ENCODE assay signal across 8 cellular contexts in genomic region chr11:1762537-1763302, GRCh38. TPM values are rescaled to one million over a fixed set of nuclear protein-coding genes. Genes with fewer than 3 reads are reported as not detected.
DNase-seq lines count a peak whose midpoint lies in the region; ATAC-seq and TF ChIP-seq lines count a peak whose summit lies in the region.

No MANE protein-coding gene starts in this region.

- peak overlapping the region; percentile 84 for H3K4me2 ChIP-seq in mesenchymal stem cell (ENCODE audit: low read length, poor library complexity, severe bottlenecking)

- H3K9ac ChIP-seq in mesenchymal stem cell (ENCODE audit: low read length), result peak overlapping the region; percentile 85

- peak overlapping the region; percentile 74 for H3K4me3 Mint-ChIP-seq in chondrocyte (ENCODE audit: unreplicated experiment)

- H3K27me3 Mint-ChIP-seq in chondrocyte (ENCODE audit: low read depth), result no peaks in the 10 kb centered on the region

- TF ChIP-seq CTCF in chondrocyte (IDR thresholded peaks at IDR 0.05) (no peak), vagina (IDR thresholded peaks at IDR 0.05) (no peak)

- H3K4me1 Mint-ChIP-seq in chondrocyte (ENCODE audit: low read depth), result peaks cover 54% of the 10 kb centered on the region

- peak overlapping the region; percentile 37 for H2BK15ac ChIP-seq in mesenchymal stem cell (ENCODE audit: low read depth, poor library complexity, severe bottlenecking)

- peak overlapping the region; percentile 70 to 88 for H3K18ac ChIP-seq in mesenchymal stem cell (ENCODE audit: low read depth in 1 of 2, low read length in 2 of 2)

- H3K23ac ChIP-seq in mesenchymal stem cell (ENCODE audit: low read length in 2 of 2), result peak overlapping the region in 1 of 2 experiments; percentile 43

- no peak overlapping the region for H2BK5ac ChIP-seq in mesenchymal stem cell (ENCODE audit: low read depth, low read length, poor library complexity, severe bottlenecking)

- 67% methylated on average over 13 of the region's 16 CpGs for WGBS in mesenchymal stem cell

- peaks cover 5% of the 10 kb centered on the region for H3K36me3 Mint-ChIP-seq in chondrocyte (ENCODE audit: low read depth)

- peak overlapping the region; percentile 12 for H4K8ac ChIP-seq in mesenchymal stem cell (ENCODE audit: low read length)

- H3K27ac ChIP-seq in mesenchymal stem cell (ENCODE audit: low read length, poor library complexity, severe bottlenecking) (no peak overlapping the region), vagina (peak overlapping the region; percentile 95)

- H2AFZ ChIP-seq in mesenchymal stem cell (ENCODE audit: low read depth, low read length), result no peak overlapping the region

- peak overlapping the region; percentile 87 for H4K91ac ChIP-seq in mesenchymal stem cell (ENCODE audit: low read length)

- peaks cover 60% of the 10 kb centered on the region for H3K4me1 ChIP-seq in mesenchymal stem cell (ENCODE audit: control insufficient read depth, insufficient read depth, low read depth, low read length)
- H3K4me1 ChIP-seq in vagina, result peaks cover 62% of the 10 kb centered on the region

- TF ChIP-seq POLR2A in vagina (IDR thresholded peaks at IDR 0.05), result no peak

- H2AK5ac ChIP-seq in mesenchymal stem cell (ENCODE audit: low read length, severe bottlenecking), result peak overlapping the region; percentile 63

- no peaks in the 10 kb centered on the region for H3K9me3 Mint-ChIP-seq in chondrocyte (ENCODE audit: low read depth)

- DNase-seq in GM03348 (ENCODE audit: low spot score) (peak; percentile 24), NCI-H2196 (lab: John Stamatoyannopoulos, UW; ENCODE audit: unreplicated experiment) (peak; percentile 70), chondrocyte (ENCODE audit: low spot score) (peak; percentile 84), mesenchymal stem cell (no peak), vagina (ENCODE audit: extremely low spot score in 2 of 2) (no peak), NCI-H1417 treated with DMSO at 0.1 percent for 48 hours (lab: John Stamatoyannopoulos, UW) (no peak)

- ATAC-seq in GM21526 (IDR thresholded peaks at IDR 0.05; ENCODE audit: low FRiP score, unreplicated experiment) (no peak), HG03139 (IDR thresholded peaks at IDR 0.05; ENCODE audit: unreplicated experiment) (no peak)

- H2BK120ac ChIP-seq in mesenchymal stem cell (ENCODE audit: low read depth, low read length), result peak overlapping the region; percentile 96

- peak overlapping the region; percentile 49 for H3K27ac Mint-ChIP-seq in chondrocyte (ENCODE audit: unreplicated experiment)

- intact Hi-C loops in vagina (cut with DNase I), result loop anchor here (5.0 kb wide), 1 partner anchor 495 kb away; no protein-coding TSS in a partner anchor

- no peaks in the 10 kb centered on the region for H3K9me3 ChIP-seq in mesenchymal stem cell (ENCODE audit: control insufficient read depth, low read length)
- H3K9me3 ChIP-seq in vagina, result no peaks in the 10 kb centered on the region

- H3K14ac ChIP-seq in mesenchymal stem cell (ENCODE audit: low read length in 2 of 2), result peak overlapping the region in 1 of 2 experiments; percentile 98

- peaks cover 38% of the 10 kb centered on the region for H3K79me1 ChIP-seq in mesenchymal stem cell (replicated peaks; ENCODE audit: low read length, poor library complexity, severe bottlenecking)

- H3K4me3 ChIP-seq in mesenchymal stem cell (ENCODE audit: insufficient read depth in 1 of 2, low read depth in 1 of 2, low read length in 2 of 2) (peak overlapping the region; percentile 89 to 94), vagina (peak overlapping the region; percentile 86 to 95)

- H3K27me3 ChIP-seq in mesenchymal stem cell (ENCODE audit: control insufficient read depth in 1 of 2, insufficient read depth in 1 of 2, low read length in 2 of 2) (no peaks in the 10 kb centered on the region), vagina (no peaks in the 10 kb centered on the region)

- peak overlapping the region in 1 of 2 experiments; percentile 95 for H2BK12ac ChIP-seq in mesenchymal stem cell (ENCODE audit: low read length in 2 of 2)

- peaks cover 32 to 42% of the 10 kb centered on the region in 2 experiments for H3K36me3 ChIP-seq in mesenchymal stem cell (ENCODE audit: control insufficient read depth in 1 of 2, insufficient read depth in 2 of 2, low read depth in 1 of 2, low read length in 2 of 2)
- peaks cover 0 to 28% of the 10 kb centered on the region in 2 donors for H3K36me3 ChIP-seq in vagina

- H3K4ac ChIP-seq in mesenchymal stem cell (ENCODE audit: low read depth in 1 of 2, low read length in 2 of 2), result peak overlapping the region; percentile 73 to 96

RNA-seq across cellular contexts. Expression of gene CTSD, which starts 1.0 kb away (rescaled TPM):
- total RNA-seq in chondrocyte (935 to 3,230 TPM (median 949 TPM) in 3 replicates), vagina (508 TPM)
- 431 TPM for polyA plus RNA-seq in mesenchymal stem cell (2013, experiment 1 of 2)
- polyA plus RNA-seq in mesenchymal stem cell (2013, experiment 2 of 2), result 422 TPM

RNA-seq across cellular contexts. Expression of gene IFITM10, which starts 12.3 kb away (rescaled TPM):
- total RNA-seq in chondrocyte (39.8 to 159 TPM (median 41.2 TPM) in 3 replicates), vagina (4.9 TPM)
- 0.61 TPM for polyA plus RNA-seq in mesenchymal stem cell (2013, experiment 1 of 2)
- polyA plus RNA-seq in mesenchymal stem cell (2013, experiment 2 of 2), result 0.53 TPM

Comparison
In these comparisons a context has a peak if more than half of its experiments do, and no peak if none do; other contexts are left out.
1. DNase-seq: peak in GM03348 (single experiment), NCI-H2196 (single experiment) and chondrocyte (single experiment); none in mesenchymal stem cell (single experiment), vagina (0 of 2) and NCI-H1417 treated with DMSO at 0.1 percent for 48 hours (single experiment).